ENCODE assay signal across 8 cellular contexts in genomic region chr7:5046397-5046732, GRCh38. TPM values are rescaled to one million over a fixed set of nuclear protein-coding genes. Genes with fewer than 3 reads are reported as not detected.
DNase-seq lines count a peak whose midpoint lies in the region; ATAC-seq, FAIRE-seq and TF ChIP-seq lines count a peak whose summit lies in the region.
"Not testable (repeated sequence)": the region's sequence is repeated elsewhere in the genome, so short reads cannot be mapped to it uniquely, and the experiment has no call there.

No MANE protein-coding gene starts in this region.

- not testable (repeated sequence) for TF ChIP-seq RAD21 in GM12878 (IDR thresholded peaks at IDR 0.05; ENCODE audit: insufficient read depth, low read depth, low read length)

- WGBS in GM12878 (ENCODE audit: insufficient coverage, insufficient replicate concordance, low lambda C conversion rate, missing lambda C conversion rate), result 3% methylated on average over 17 of the region's 20 CpGs
- WGBS in psoas muscle, 3 donors, result 0 to 1% (median 0%) methylated on average over 15 to 20 of the region's 20 CpGs
- WGBS in urinary bladder, result under 1% methylated on average over 20 of the region's 20 CpGs

- peaks cover 11% of the 10 kb centered on the region for H4K20me1 ChIP-seq in Loucy (ENCODE audit: insufficient read depth, low read length, poor library complexity, severe bottlenecking)
- H4K20me1 ChIP-seq in GM12878 (ENCODE audit: control insufficient read depth, insufficient read depth), result not testable (repeated sequence)

- not testable (repeated sequence) for H3K9me3 ChIP-seq in ES-I3 (ENCODE audit: control insufficient read depth, insufficient read depth, low read length); Loucy (ENCODE audit: insufficient read depth, low read depth, low read length); WERI-Rb-1 (ENCODE audit: severe bottlenecking); GM12878 (replicated peaks; ENCODE audit: control insufficient read depth, insufficient read depth, low read length); lower lobe of right lung; psoas muscle

- in situ Hi-C loops in GM12878 (cut with MboI), result not testable (repeated sequence)

- RAD21 ChIA-PET in GM12878 (lab: Charles Lee; ENCODE audit: unreplicated experiment), result not testable (repeated sequence)

- POLR2A ChIA-PET in GM12878 (lab: Charles Lee), result not testable (repeated sequence)

- intact Hi-C loops in GM12878 (cut with micrococcal nuclease; ENCODE audit: unreplicated experiment), result loop anchor here (10.0 kb wide), 1 partner anchor 72 kb away; no protein-coding TSS in a partner anchor
- intact Hi-C loops in lower lobe of right lung (cut with DNase I); psoas muscle (cut with DNase I): not testable (repeated sequence)

- ATAC-seq in GM12878, result peak; percentile 6; the same call in 2 of the 3 replicates
- not testable (repeated sequence) for ATAC-seq in lower lobe of right lung, psoas muscle

- not testable (repeated sequence) for H3K27me3 ChIP-seq in Loucy (ENCODE audit: insufficient read depth, low read length, poor library complexity, severe bottlenecking); WERI-Rb-1 (ENCODE audit: insufficient read depth, low read depth, severe bottlenecking); GM12878 (replicated peaks in 1 of 2; ENCODE audit: control insufficient read depth in 2 of 2, insufficient read depth in 2 of 2, low read length in 1 of 2); lower lobe of right lung (ENCODE audit: low read depth); psoas muscle (ENCODE audit: insufficient read depth in 3 of 3, low read length in 2 of 3)

- SMC1A ChIA-PET in GM12878 (lab: Charles Lee; ENCODE audit: uncharacterized antibody, unreplicated experiment), result not testable (repeated sequence)

- not testable (repeated sequence) for BruUV-seq in GM12878 (replicated peaks; lab: Mats Ljungman, UMichigan)

- H3K9me2 ChIP-seq in Loucy (replicated peaks; ENCODE audit: low read depth, low read length), result not testable (repeated sequence)

- not testable (repeated sequence) for H2AFZ ChIP-seq in Loucy (ENCODE audit: low read length); GM12878 (ENCODE audit: control insufficient read depth, low read depth, low read length)

- H3K4me3 ChIP-seq in Loucy (ENCODE audit: low read length, poor library complexity, severe bottlenecking) (peak overlapping the region; percentile 97), WERI-Rb-1 (ENCODE audit: low read depth, low read length) (peak overlapping the region; percentile 86), GM12878 (peak overlapping the region; percentile 95), lower lobe of right lung (peak overlapping the region; percentile 91), psoas muscle (peak overlapping the region; percentile 90), urinary bladder (ENCODE audit: low read depth, low read length) (peak overlapping the region; percentile 76)

- H3K79me2 ChIP-seq in Loucy (ENCODE audit: insufficient read depth, low read length), result peaks cover 36% of the 10 kb centered on the region; the same call in 1 of the 2 replicates
- H3K79me2 ChIP-seq in GM12878 (ENCODE audit: control insufficient read depth, insufficient read depth, low read length), result peaks cover 14% of the 10 kb centered on the region

- not testable (repeated sequence) for TF ChIP-seq EP300 in GM12878 (IDR thresholded peaks at IDR 0.05; ENCODE audit: borderline replicate concordance in 1 of 2, control insufficient read depth in 1 of 2, low read depth in 2 of 2, low read length in 2 of 2)

- H3K27ac ChIP-seq in WERI-Rb-1 (peak overlapping the region; percentile 84), GM12878 (ENCODE audit: control insufficient read depth, insufficient read depth) (peak overlapping the region; percentile 69; the same call in 1 of the 2 replicates), lower lobe of right lung (peak overlapping the region; percentile 85), psoas muscle (peak overlapping the region; percentile 82)
- not testable (repeated sequence) for H3K27ac ChIP-seq in urinary bladder (ENCODE audit: low read depth)

- TF ChIP-seq POLR2A in GM12878 (IDR thresholded peaks at IDR 0.05; ENCODE audit: low read depth, low read length), result not testable (repeated sequence)

- not testable (repeated sequence) for DNase-seq in WERI-Rb-1; GM12878 (ENCODE audit: low read depth, low spot score); lower lobe of right lung; psoas muscle
- peak; percentile 2 for DNase-seq in fibroblast of peridontal ligament (ENCODE audit: extremely low read depth)

- not testable (repeated sequence) for TF ChIP-seq CTCF in Loucy (conservative IDR thresholded peaks at IDR 0.05; ENCODE audit: low read length); WERI-Rb-1 (IDR thresholded peaks at IDR 0.05; ENCODE audit: low read depth, low read length); GM12878 (IDR thresholded peaks at IDR 0.05 in 2 of 3, conservative IDR thresholded peaks at IDR 0.05 in 1 of 3; ENCODE audit: control insufficient read depth in 2 of 3, extremely low read depth in 1 of 3, insufficient read depth in 1 of 3, low read depth in 3 of 3, low read length in 3 of 3); lower lobe of right lung (IDR thresholded peaks at IDR 0.05); psoas muscle (IDR thresholded peaks at IDR 0.05)

- H3K9ac ChIP-seq in ES-I3 (ENCODE audit: low read depth, low read length), result peak overlapping the region; percentile 62
- peak overlapping the region; percentile 94 for H3K9ac ChIP-seq in Loucy (ENCODE audit: low read depth, low read length, poor library complexity, severe bottlenecking)
- H3K9ac ChIP-seq in GM12878 (ENCODE audit: control insufficient read depth, insufficient read depth, low read length), result peak overlapping the region; percentile 63

- H3K4me2 ChIP-seq in Loucy (ENCODE audit: low read depth, low read length, poor library complexity, severe bottlenecking) (peak overlapping the region; percentile 76), GM12878 (ENCODE audit: control insufficient read depth, insufficient read depth) (peak overlapping the region; percentile 55; the same call in 1 of the 2 replicates)

- H3K4me1 ChIP-seq in ES-I3 (ENCODE audit: insufficient read depth, low read length); Loucy (ENCODE audit: insufficient read depth, low read length, poor library complexity, severe bottlenecking); GM12878 (ENCODE audit: control insufficient read depth, insufficient read depth, low read length); lower lobe of right lung; psoas muscle; urinary bladder (ENCODE audit: insufficient read depth): not testable (repeated sequence)

- not testable (repeated sequence) for H3K36me3 ChIP-seq in ES-I3 (ENCODE audit: insufficient read depth, low read length); WERI-Rb-1; urinary bladder (ENCODE audit: insufficient read depth)
- peaks cover 17% of the 10 kb centered on the region; the same call in 1 of the 2 replicates for H3K36me3 ChIP-seq in Loucy (ENCODE audit: insufficient read depth, low read length)
- peaks cover 0 to 12% of the 10 kb centered on the region in 2 experiments; a peak in 3 of 4 replicates for H3K36me3 ChIP-seq in GM12878 (ENCODE audit: control insufficient read depth in 2 of 2, insufficient read depth in 2 of 2, low read length in 1 of 2)
- peaks cover 17% of the 10 kb centered on the region for H3K36me3 ChIP-seq in lower lobe of right lung
- H3K36me3 ChIP-seq in psoas muscle (ENCODE audit: insufficient read depth in 1 of 2, low read depth in 1 of 2), result peaks cover 8 to 34% of the 10 kb centered on the region in 2 donors

- not testable (repeated sequence) for FAIRE-seq in GM12878 (lab: Jason Lieb, UNC)

- not testable (repeated sequence) for H3F3A ChIP-seq in Loucy (ENCODE audit: low read depth)

- CTCF ChIA-PET in GM12878 (lab: Yijun Ruan, JAX), result interaction anchor here (1.0 kb wide), 1 partner anchor 72 kb away, joined by 4 read pairs; no protein-coding TSS in a partner anchor

RNA-seq across cellular contexts. Expression of gene RBAK, which starts 0.7 kb away (rescaled TPM):
- 45.1 and 48.5 TPM in 2 replicates for total RNA-seq in GM12878 (2013; cell fraction: nucleolus; rRNA removed)
- total RNA-seq in GM12878 (2014; rRNA removed), result 6.4 and 6.6 TPM in 2 replicates
- 9.6 and 9.8 TPM in 2 replicates for total RNA-seq in GM12878 (2014; rRNA removed; fragmentation: Illumina TruSeq; extraction: Trizol)
- total RNA-seq in GM12878 (2021), result 8.0 and 8.7 TPM in 2 replicates
- 3.6 TPM for polyA plus RNA-seq in GM12878 (2011; ENCODE audit: low read depth)
- 10.2 and 19.0 TPM in 2 replicates for polyA plus RNA-seq in GM12878 (2011; rRNA removed)
- 2.4 and 3.1 TPM in 2 replicates for polyA plus RNA-seq in GM12878 (2011; cell fraction: cytosol; rRNA removed)
- polyA plus RNA-seq in GM12878 (2011; cell fraction: nucleus; rRNA removed), result 17.3 and 19.6 TPM in 2 replicates
- polyA plus RNA-seq in GM12878 (2012), result 6.9 and 9.5 TPM in 2 replicates
- polyA plus RNA-seq in GM12878 (2014; fragmentation: Illumina TruSeq; extraction: Trizol), result 8.1 and 10.4 TPM in 2 replicates
- 1 to 10 TPM; 1.9 to 2.4 TPM for polyA plus RNA-seq in GM12878 (2014; fragmentation: Nextera tagmentation; extraction: Ambion mirVana)
- 4.3 and 5.4 TPM in 2 replicates for polyA plus RNA-seq in GM12878 (2014; rRNA removed)
- polyA plus RNA-seq in GM12878 (2016; fragmentation: Nextera tagmentation; extraction: Ambion mirVana), result 1 to 10 TPM; 3.5 to 4.0 TPM
- polyA minus RNA-seq in GM12878 (2011; rRNA and poly(A)+ RNA removed), result 10.7 and 13.2 TPM in 2 replicates
- 4.1 and 4.8 TPM in 2 replicates for polyA minus RNA-seq in GM12878 (2011; cell fraction: cytosol; rRNA and poly(A)+ RNA removed)
- 13.3 and 13.9 TPM in 2 replicates for polyA minus RNA-seq in GM12878 (2011; cell fraction: nucleus; rRNA and poly(A)+ RNA removed)
- total RNA-seq in lower lobe of right lung, result 10.4 TPM
- 1 to 10 TPM; 5.0 to 7.2 (median 6.6) TPM for total RNA-seq in psoas muscle
- 1 to 10 TPM; 2.6 to 6.5 (median 3.9) TPM for polyA plus RNA-seq in psoas muscle
- 24.5 TPM for total RNA-seq in urinary bladder
- polyA plus RNA-seq in urinary bladder, result 5.4 TPM
